Comparison of ENCODE assay signal across 2 cellular contexts in genomic region chr2:207258191-207258991, GRCh38.
A peak's percentile ranks its signal among the peaks of the same experiment; 100 is the strongest.
TF ChIP-seq lines count a peak whose summit lies in the region.

No MANE protein-coding gene starts in this region.

TF ChIP-seq in IMR-90, 13 proteins besides CTCF, POLR2A, EP300 and RAD21 (continued from another document):
- TF ChIP-seq ELK1 (IDR thresholded peaks at IDR 0.05; ENCODE audit: borderline replicate concordance, low read depth, low read length) (no peak), MXI1 (IDR thresholded peaks at IDR 0.05; ENCODE audit: borderline replicate concordance, low read depth, low read length) (peak; percentile 44; the same call in 1 of the 2 replicates), MAFK (IDR thresholded peaks at IDR 0.05; ENCODE audit: low read depth, low read length) (peak; percentile 75), CEBPB (IDR thresholded peaks at IDR 0.05; ENCODE audit: low read depth, low read length) (peak; percentile 36; the same call in 1 of the 2 replicates), SMC3 (IDR thresholded peaks at IDR 0.05; ENCODE audit: low read depth, low read length) (no peak; the same call in none of the 2 replicates), RFX5 (IDR thresholded peaks at IDR 0.05; ENCODE audit: low read depth, low read length) (no peak), USF2 (IDR thresholded peaks at IDR 0.05; ENCODE audit: low read depth, low read length) (no peak)
TF ChIP-seq in IMR-90: peak in this region for 9.

TF ChIP-seq in WTC11, 78 proteins besides CTCF, POLR2A, EP300 and RAD21 (continued from another document):
- TF ChIP-seq TP53 (CRISPR knock-in tag; IDR thresholded peaks at IDR 0.05) = no peak
- no peak for TF ChIP-seq ESRRA (CRISPR knock-in tag; IDR thresholded peaks at IDR 0.05; ENCODE audit: borderline replicate concordance)
- TF ChIP-seq ZNF423 (CRISPR knock-in tag; IDR thresholded peaks at IDR 0.05) = no peak
- no peak for TF ChIP-seq NFATC4 (CRISPR knock-in tag; IDR thresholded peaks at IDR 0.05)
- TF ChIP-seq JAZF1 (CRISPR knock-in tag; IDR thresholded peaks at IDR 0.05) = no peak
- TF ChIP-seq GRHL2 (CRISPR knock-in tag; IDR thresholded peaks at IDR 0.05; ENCODE audit: insufficient replicate concordance, severe bottlenecking) = no peak
- TF ChIP-seq SMAD3 (CRISPR knock-in tag; IDR thresholded peaks at IDR 0.05; ENCODE audit: borderline replicate concordance) = no peak
- no peak for TF ChIP-seq RORB (CRISPR knock-in tag; IDR thresholded peaks at IDR 0.05)
- no peak for TF ChIP-seq NR3C1 (CRISPR knock-in tag; conservative IDR thresholded peaks at IDR 0.05; ENCODE audit: low read depth)
- TF ChIP-seq ZSCAN18 (CRISPR knock-in tag; IDR thresholded peaks at IDR 0.05) = no peak
- no peak for TF ChIP-seq IRF2 (CRISPR knock-in tag; IDR thresholded peaks at IDR 0.05; ENCODE audit: borderline replicate concordance, low read depth)
- no peak for TF ChIP-seq ATF2 (CRISPR knock-in tag; IDR thresholded peaks at IDR 0.05; ENCODE audit: borderline replicate concordance, low read depth)
